Comparison of ENCODE assay signal across 13 cellular contexts in genomic region chr2:37645836-37646235, GRCh38. TPM values are rescaled to one million over a fixed set of nuclear protein-coding genes. Genes with fewer than 3 reads are reported as not detected.
A peak's percentile ranks its signal among the peaks of the same experiment; 100 is the strongest.
DNase-seq lines count a peak whose midpoint lies in the region; ATAC-seq and TF ChIP-seq lines count a peak whose summit lies in the region.
"Had no signal": no experiment of that assay in that cellular context is flagged by ENCODE, and none has a peak within 500 bp of the region (broad histone marks: within the 10 kb centered on the region; RNA-seq: fewer than 3 reads in every experiment).

No MANE protein-coding gene starts in this region.

- POLR2A ChIA-PET in activated CD4-positive, alpha-beta memory T cell treated with anti-CD3 and anti-CD28 coated beads for 36 hours (lab: Charles Lee): interaction anchor here (1.4 kb wide), 2 partner anchors 10 to 22 kb away, joined by 3 to 4 read pairs; no protein-coding TSS in a partner anchor

- no peaks in the 10 kb centered on the region for H3K36me3 ChIP-seq in uterus

- H3K36me3 Mint-ChIP-seq in stimulated activated naive CD8-positive, alpha-beta T cell treated with anti-CD3 and anti-CD28 coated beads, Interleukin-15, Interleukin-2, amounts not matched to agents 100 ng/mL and 50 ng/mL, for 24 hours (ENCODE audit: low read depth): peaks cover 81% of the 10 kb centered on the region
- peaks cover 65% of the 10 kb centered on the region for H3K36me3 Mint-ChIP-seq in activated CD4-positive, alpha-beta memory T cell treated with anti-CD3 and anti-CD28 coated beads for 36 hours
- H3K36me3 Mint-ChIP-seq in immature natural killer cell: peaks cover 49 to 66% (median 59%) of the 10 kb centered on the region in 3 donors

- no peak for ATAC-seq in stimulated activated naive CD8-positive, alpha-beta T cell treated with anti-CD3 and anti-CD28 coated beads, Interleukin-15, Interleukin-2, amounts not matched to agents 100 U/mL and 50 U/mL, for 24 hours
- ATAC-seq in HG02759 (IDR thresholded peaks at IDR 0.05; ENCODE audit: unreplicated experiment) (no peak), HG03460 (IDR thresholded peaks at IDR 0.05; ENCODE audit: unreplicated experiment) (no peak)

- H3K9me3 ChIP-seq in uterus: no peaks in the 10 kb centered on the region

- peak overlapping the region; percentile 7 to 23 for H3K27ac ChIP-seq in uterus
- H3K27ac ChIP-seq: PC-9 had no signal

- no peak overlapping the region for H3K4me3 Mint-ChIP-seq in stimulated activated naive CD8-positive, alpha-beta T cell treated with anti-CD3 and anti-CD28 coated beads, Interleukin-15, Interleukin-2, amounts not matched to agents 100 ng/mL and 50 ng/mL, for 24 hours
- no peak overlapping the region for H3K4me3 Mint-ChIP-seq in activated CD4-positive, alpha-beta memory T cell treated with anti-CD3 and anti-CD28 coated beads for 36 hours
- H3K4me3 Mint-ChIP-seq in immature natural killer cell: peak overlapping the region; percentile 53 to 93 (median 84)

- H3K27me3 ChIP-seq in uterus: no peaks in the 10 kb centered on the region

- CTCF ChIA-PET in activated CD4-positive, alpha-beta memory T cell treated with anti-CD3 and anti-CD28 coated beads for 36 hours (lab: Charles Lee): interaction anchor here (2.6 kb wide), 1 partner anchor 9 kb away, joined by 11 read pairs; no protein-coding TSS in a partner anchor

- no peaks in the 10 kb centered on the region for H3K27me3 Mint-ChIP-seq in stimulated activated naive CD8-positive, alpha-beta T cell treated with anti-CD3 and anti-CD28 coated beads, Interleukin-15, Interleukin-2, amounts not matched to agents 100 ng/mL and 50 ng/mL, for 24 hours
- no peaks in the 10 kb centered on the region for H3K27me3 Mint-ChIP-seq in activated CD4-positive, alpha-beta memory T cell treated with anti-CD3 and anti-CD28 coated beads for 36 hours
- peaks cover 3 to 11% (median 3%) of the 10 kb centered on the region in 3 donors for H3K27me3 Mint-ChIP-seq in immature natural killer cell (ENCODE audit: low read depth in 3 of 3)

- DNase-seq in stimulated activated naive CD8-positive, alpha-beta T cell treated with anti-CD3 and anti-CD28 coated beads, Interleukin-15, Interleukin-2, amounts not matched to agents 100 U/mL and 50 U/mL, for 24 hours: no peak
- no peak for DNase-seq in activated CD4-positive, alpha-beta memory T cell treated with anti-CD3 and anti-CD28 coated beads for 36 hours
- DNase-seq in immature natural killer cell: no peak
- DNase-seq in uterus: no peak
- no peak for DNase-seq in effector CD4-positive, alpha-beta T cell
- DNase-seq: H7, NCI-H1105 treated with DMSO at 0.1 percent for 48 hours, NCI-H446 treated with DMSO at 0.1 percent for 48 hours, PC-9, T-helper 9 cell had no signal

- TF ChIP-seq POLR2A in uterus (IDR thresholded peaks at IDR 0.05): no peak

- no peak for TF ChIP-seq CTCF in uterus (IDR thresholded peaks at IDR 0.05)

- no peak overlapping the region for H3K4me3 ChIP-seq in uterus
- H3K4me3 ChIP-seq: PC-9 had no signal

- intact Hi-C loops in activated CD4-positive, alpha-beta memory T cell treated with anti-CD3 and anti-CD28 coated beads for 36 hours (cut with micrococcal nuclease): loop anchor here (1.0 kb wide), 1 partner anchor 11 kb away; no protein-coding TSS in a partner anchor
- intact Hi-C loops in uterus (cut with DNase I; ENCODE audit: low total_unique reads): no loop called here

- peak overlapping the region; percentile 72 for H3K27ac Mint-ChIP-seq in stimulated activated naive CD8-positive, alpha-beta T cell treated with anti-CD3 and anti-CD28 coated beads, Interleukin-15, Interleukin-2, amounts not matched to agents 100 ng/mL and 50 ng/mL, for 24 hours
- H3K27ac Mint-ChIP-seq in activated CD4-positive, alpha-beta memory T cell treated with anti-CD3 and anti-CD28 coated beads for 36 hours: peak overlapping the region; percentile 82
- H3K27ac Mint-ChIP-seq in immature natural killer cell: peak overlapping the region; percentile 88 to 100 (median 98)

- H3K9me3 Mint-ChIP-seq in stimulated activated naive CD8-positive, alpha-beta T cell treated with anti-CD3 and anti-CD28 coated beads, Interleukin-15, Interleukin-2, amounts not matched to agents 100 ng/mL and 50 ng/mL, for 24 hours: no peaks in the 10 kb centered on the region
- H3K9me3 Mint-ChIP-seq in activated CD4-positive, alpha-beta memory T cell treated with anti-CD3 and anti-CD28 coated beads for 36 hours: no peaks in the 10 kb centered on the region
- no peaks in the 10 kb centered on the region for H3K9me3 Mint-ChIP-seq in immature natural killer cell

- H3K4me1 Mint-ChIP-seq in stimulated activated naive CD8-positive, alpha-beta T cell treated with anti-CD3 and anti-CD28 coated beads, Interleukin-15, Interleukin-2, amounts not matched to agents 100 ng/mL and 50 ng/mL, for 24 hours (ENCODE audit: low read depth): peaks cover 94% of the 10 kb centered on the region
- peaks cover 95% of the 10 kb centered on the region for H3K4me1 Mint-ChIP-seq in activated CD4-positive, alpha-beta memory T cell treated with anti-CD3 and anti-CD28 coated beads for 36 hours (ENCODE audit: low read depth)
- peaks cover 99 to 100% of the 10 kb centered on the region in 2 donors for H3K4me1 Mint-ChIP-seq in immature natural killer cell

- peaks cover 3 to 6% of the 10 kb centered on the region in 2 donors for H3K4me1 ChIP-seq in uterus

RNA-seq across cellular contexts. Expression of gene CDC42EP3, which starts 25.6 kb away (rescaled TPM):
- 10 to 100 TPM; 24.0 to 24.8 TPM for total RNA-seq in activated CD4-positive, alpha-beta memory T cell treated with anti-CD3 and anti-CD28 coated beads for 36 hours
- polyA plus RNA-seq in immature natural killer cell: 100 to 1,000 TPM in 1 of 3 donors, 10 to 100 TPM in 2; 80.7 to 170 (median 81.3) TPM
- 10 to 100 TPM; 24.7 to 93.0 (median 57.3) TPM for total RNA-seq in uterus

Comparison
In these comparisons a context has a peak if more than half of its experiments do, and no peak if none do; other contexts are left out.
1. H3K4me3 Mint-ChIP-seq: peak in immature natural killer cell (5 of 5); none in stimulated activated naive CD8-positive, alpha-beta T cell treated with anti-CD3 and anti-CD28 coated beads, Interleukin-15, Interleukin-2, amounts not matched to agents 100 ng/mL and 50 ng/mL, for 24 hours (single experiment) and activated CD4-positive, alpha-beta memory T cell treated with anti-CD3 and anti-CD28 coated beads for 36 hours (single experiment).
2. Peak in every context shown above with its lines, with median percentiles within 50 percentile points of each other: H3K27ac Mint-ChIP-seq.